In the genomic region with DNA sequence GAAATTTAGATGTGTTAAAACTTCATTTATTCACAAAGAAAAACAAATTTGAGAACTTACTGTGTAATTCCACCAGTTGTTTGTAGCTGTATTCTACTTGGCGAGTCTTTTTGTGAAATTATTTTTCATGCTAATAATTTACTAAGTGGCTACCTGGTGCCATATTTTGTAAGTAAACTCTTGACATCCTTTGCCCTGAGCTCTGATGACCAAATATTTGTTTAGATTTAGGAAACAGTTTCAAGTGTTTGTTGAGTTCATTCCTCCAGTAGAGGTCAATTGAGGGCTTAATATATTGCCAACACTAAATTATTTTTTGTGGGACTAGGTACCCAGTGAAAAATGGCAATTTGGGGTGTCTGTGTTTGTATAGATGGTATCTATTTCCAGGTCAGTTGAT, we compare ENCODE assay signal across 20 cellular contexts.
"Had no signal": no experiment of that assay in that cellular context is flagged by ENCODE, and none has a peak within 500 bp of the region (broad histone marks: within the 10 kb centered on the region; RNA-seq: fewer than 3 reads in every experiment).

No MANE protein-coding gene starts in this region.

- H3K36me3 ChIP-seq: gastroesophageal sphincter, thyroid gland, uterus had no signal

- H3K4me3 ChIP-seq: esophagus muscularis mucosa, gastroesophageal sphincter, left ventricle myocardium inferior, psoas muscle, thyroid gland, uterus had no signal

- H3K27ac Mint-ChIP-seq: dendritic cell treated with granulocyte-macrophage colony-stimulating factor and Interleukin-4, amounts not matched to agents 40 ng/mL and 50 ng/mL, for 4 days; effector memory CD8-positive, alpha-beta T cell; naive B cell; nephron; type B pancreatic cell had no signal

- FAIRE-seq: colon, small intestine had no signal

- H3K27ac ChIP-seq: epithelial cell of prostate, esophagus muscularis mucosa, gastroesophageal sphincter, left ventricle myocardium inferior, psoas muscle, thyroid gland, uterus had no signal

- H3K4me3 Mint-ChIP-seq: dendritic cell treated with granulocyte-macrophage colony-stimulating factor and Interleukin-4, amounts not matched to agents 40 ng/mL and 50 ng/mL, for 4 days; effector memory CD8-positive, alpha-beta T cell; naive B cell; type B pancreatic cell had no signal

- H3K9me3 Mint-ChIP-seq: dendritic cell treated with granulocyte-macrophage colony-stimulating factor and Interleukin-4, amounts not matched to agents 40 ng/mL and 50 ng/mL, for 4 days; nephron; type B pancreatic cell had no signal

- DNase-seq: effector memory CD8-positive, alpha-beta T cell; glutamatergic neuron; islet precursor cell; left ventricle myocardium inferior; mesendoderm; naive B cell; psoas muscle; retina; small intestine; stimulated activated CD4-positive, alpha-beta T cell treated with anti-CD3 and anti-CD28 coated beads, Interleukin-12 subunit alpha, Interleukin-12 subunit beta, amount 100 ng/mL, for 4 hours; stimulated activated naive CD4-positive, alpha-beta T cell treated with Interleukin-2 at 50 U/mL for 16 hours; thyroid gland; uterus had no signal

- H3K27me3 Mint-ChIP-seq: dendritic cell treated with granulocyte-macrophage colony-stimulating factor and Interleukin-4, amounts not matched to agents 40 ng/mL and 50 ng/mL, for 4 days had no signal

- H3K9me3 ChIP-seq: esophagus muscularis mucosa, gastroesophageal sphincter, left ventricle myocardium inferior, psoas muscle, thyroid gland, uterus had no signal

- H3K27me3 ChIP-seq: esophagus muscularis mucosa, gastroesophageal sphincter, thyroid gland, uterus had no signal

- ATAC-seq: effector memory CD8-positive, alpha-beta T cell; gastroesophageal sphincter; psoas muscle had no signal
